Comparison of ENCODE assay signal across 16 cellular contexts in genomic region chr4:88908521-88908920, GRCh38.
A peak's percentile ranks its signal among the peaks of the same experiment; 100 is the strongest.
DNase-seq lines count a peak whose midpoint lies in the region; TF ChIP-seq lines count a peak whose summit lies in the region.
"Had no signal": no experiment of that assay in that cellular context is flagged by ENCODE, and none has a peak within 500 bp of the region (broad histone marks: within the 10 kb centered on the region; RNA-seq: fewer than 3 reads in every experiment).

No MANE protein-coding gene starts in this region.

- H3K9me3 ChIP-seq in prostate gland (no peaks in the 10 kb centered on the region), transverse colon (no peaks in the 10 kb centered on the region)
- H3K9me3 ChIP-seq: BLaER1, Caco-2 had no signal

- no peak for TF ChIP-seq EP300 in transverse colon (IDR thresholded peaks at IDR 0.05; ENCODE audit: low read depth)

- WGBS in prostate gland = 26% methylated on average over 3 of the region's 3 CpGs
- 33 to 50% methylated on average over 2 to 3 of the region's 3 CpGs for WGBS in transverse colon (ENCODE audit: low coverage in 1 of 2), 2 donors

- peak overlapping the region; percentile 81 for H3K27ac Mint-ChIP-seq in mesothelial cell of epicardium
- H3K27ac Mint-ChIP-seq: CD8-positive, alpha-beta memory T cell; GM23338; H9 had no signal

- intact Hi-C loops in prostate gland (cut with DNase I) = no loop called here
- intact Hi-C loops in transverse colon (cut with DNase I; ENCODE audit: low total_unique reads) = no loop called here

- H3K27me3 Mint-ChIP-seq in mesothelial cell of epicardium (ENCODE audit: low read depth) = no peaks in the 10 kb centered on the region

- in situ Hi-C loops in transverse colon (cut with MboI; ENCODE audit: low pct_ligation_motif_present in 1 of 4, low pct_unique_long_range_greater_than_20kb in 1 of 4, low sequenced_read_pairs in 3 of 4) = no loop called here

- TF ChIP-seq POLR2A in prostate gland (IDR thresholded peaks at IDR 0.05) = no peak
- TF ChIP-seq POLR2A in transverse colon (IDR thresholded peaks at IDR 0.05) = no peak

- no peaks in the 10 kb centered on the region for H3K4me1 ChIP-seq in prostate gland (replicated peaks)
- H3K4me1 ChIP-seq in transverse colon = peaks cover 8 to 21% (median 12%) of the 10 kb centered on the region in 4 donors
- H3K4me1 ChIP-seq: BLaER1, Caco-2 had no signal

- H3K36me3 ChIP-seq in prostate gland (no peaks in the 10 kb centered on the region), transverse colon (no peaks in the 10 kb centered on the region)
- H3K36me3 ChIP-seq: BLaER1 had no signal

- no peak overlapping the region for H3K27ac ChIP-seq in prostate gland
- peak overlapping the region; percentile 7 to 66 (median 32) for H3K27ac ChIP-seq in transverse colon
- H3K27ac ChIP-seq: BLaER1 had no signal

- peaks cover 15% of the 10 kb centered on the region for H3K36me3 Mint-ChIP-seq in mesothelial cell of epicardium
- H3K36me3 Mint-ChIP-seq: CD8-positive, alpha-beta memory T cell had no signal

- H3K4me3 Mint-ChIP-seq in mesothelial cell of epicardium = no peak overlapping the region
- H3K4me3 Mint-ChIP-seq: CD8-positive, alpha-beta memory T cell; GM23338; H9 had no signal

- H3K27me3 ChIP-seq in prostate gland (replicated peaks; ENCODE audit: insufficient read depth) = no peaks in the 10 kb centered on the region
- H3K27me3 ChIP-seq in transverse colon = no peaks in the 10 kb centered on the region
- H3K27me3 ChIP-seq: BLaER1 had no signal

- peaks cover 15% of the 10 kb centered on the region for H3K4me1 Mint-ChIP-seq in mesothelial cell of epicardium
- H3K4me1 Mint-ChIP-seq: CD8-positive, alpha-beta memory T cell; GM23338; H9 had no signal

- H3K9me3 Mint-ChIP-seq in mesothelial cell of epicardium = peaks cover 9% of the 10 kb centered on the region

- H3K4me3 ChIP-seq in LNCaP clone FGC (ENCODE audit: low read depth, low read length) (no peak overlapping the region), prostate gland (no peak overlapping the region), transverse colon (no peak overlapping the region)
- H3K4me3 ChIP-seq: BLaER1, GM23338 had no signal

- DNase-seq in LNCaP clone FGC (ENCODE audit: low read depth) (peak; percentile 70), mesothelial cell of epicardium (ENCODE audit: low spot score in 2 of 2, unreplicated experiment in 2 of 2) (no peak), prostate gland (ENCODE audit: low spot score) (peak; percentile 25), transverse colon (peak; percentile 22), inferior parietal cortex (ENCODE audit: extremely low spot score) (no peak), DMS 273 treated with DMSO at 0.1 percent for 48 hours (lab: John Stamatoyannopoulos, UW) (no peak), activated T-cell treated with anti-CD3 and anti-CD28 coated beads for 4 hours (no peak)
- DNase-seq: 8988T; AML-193; Caco-2; CD8-positive, alpha-beta memory T cell; DMS53; GF-D8; H9 had no signal

- TF ChIP-seq CTCF in LNCaP clone FGC (IDR thresholded peaks at IDR 0.05; ENCODE audit: control insufficient read depth, extremely low read depth, insufficient read depth) (no peak), mesothelial cell of epicardium (IDR thresholded peaks at IDR 0.05; ENCODE audit: unreplicated experiment) (no peak), prostate gland (IDR thresholded peaks at IDR 0.05) (no peak), transverse colon (IDR thresholded peaks at IDR 0.05) (no peak)

Comparison
In these comparisons a context has a peak if more than half of its experiments do, and no peak if none do; other contexts are left out.
1. DNase-seq: peak in LNCaP clone FGC (single experiment), prostate gland (single experiment) and transverse colon (single experiment); none in mesothelial cell of epicardium (0 of 2), inferior parietal cortex (single experiment), DMS 273 treated with DMSO at 0.1 percent for 48 hours (single experiment) and activated T-cell treated with anti-CD3 and anti-CD28 coated beads for 4 hours (single experiment).
2. H3K27ac ChIP-seq: peak in transverse colon (4 of 4); none in prostate gland (0 of 2).